Comparison of ENCODE assay signal across 9 cellular contexts in the genomic region with DNA sequence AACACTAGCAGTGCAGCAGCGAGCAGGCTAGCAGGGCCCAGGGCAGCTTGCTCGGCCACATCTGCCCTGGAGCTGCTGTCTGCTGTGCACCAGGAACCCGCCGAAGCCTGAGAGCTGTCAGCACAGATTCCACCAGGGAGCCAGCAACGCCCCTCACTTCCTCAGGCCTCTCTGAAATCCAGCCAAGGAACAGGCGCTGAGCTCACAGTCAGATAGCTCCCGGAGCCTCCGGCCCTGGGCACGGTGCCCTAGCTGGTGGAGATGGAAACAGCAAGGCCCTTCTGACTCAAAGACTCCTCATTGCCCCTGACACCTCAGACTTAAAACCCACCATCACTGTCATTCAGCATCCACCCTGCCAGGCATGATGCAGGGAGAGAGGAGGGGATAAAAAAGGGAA.
A peak's percentile ranks its signal among the peaks of the same experiment; 100 is the strongest.
DNase-seq lines count a peak whose midpoint lies in the region; ATAC-seq and TF ChIP-seq lines count a peak whose summit lies in the region.
"Had no signal": no experiment of that assay in that cellular context is flagged by ENCODE, and none has a peak within 500 bp of the region (broad histone marks: within the 10 kb centered on the region; RNA-seq: fewer than 3 reads in every experiment).

No MANE protein-coding gene starts in this region.

- H3K9me3 ChIP-seq in esophagus muscularis mucosa (no peaks in the 10 kb centered on the region), mucosa of descending colon (no peaks in the 10 kb centered on the region)
- H3K9me3 ChIP-seq: A549 had no signal

- H3K36me3 ChIP-seq in esophagus muscularis mucosa (no peaks in the 10 kb centered on the region), mucosa of descending colon (ENCODE audit: low read depth) (no peaks in the 10 kb centered on the region)

- no peaks in the 10 kb centered on the region for H3K36me3 Mint-ChIP-seq in natural killer cell treated with Interleukin-12 subunit alpha and Interleukin-12 subunit beta and Interleukin-15 and Interleukin-18, amount 100 ng/mL, for 72 hours

- no peak overlapping the region for H3K27ac Mint-ChIP-seq in natural killer cell treated with Interleukin-12 subunit alpha and Interleukin-12 subunit beta and Interleukin-15 and Interleukin-18, amount 100 ng/mL, for 72 hours

- peak; percentile 45 to 58 for DNase-seq in NCI-H524 (lab: John Stamatoyannopoulos, UW)
- DNase-seq in NCI-H524 treated with DMSO at 0.1 percent for 48 hours (lab: John Stamatoyannopoulos, UW) = no peak
- no peak for DNase-seq in esophagus muscularis mucosa (ENCODE audit: extremely low spot score)
- peak; percentile 28 to 75 (median 55) for DNase-seq in mucosa of descending colon
- DNase-seq in UCSD-AML1 (lab: John Stamatoyannopoulos, UW; ENCODE audit: unreplicated experiment) = no peak
- DNase-seq in natural killer cell treated with Interleukin-12 subunit alpha and Interleukin-12 subunit beta and Interleukin-15 and Interleukin-18, amount 100 ng/mL, for 72 hours (ENCODE audit: low spot score) = no peak

- H3K9me3 Mint-ChIP-seq in natural killer cell treated with Interleukin-12 subunit alpha and Interleukin-12 subunit beta and Interleukin-15 and Interleukin-18, amount 100 ng/mL, for 72 hours = no peaks in the 10 kb centered on the region

- intact Hi-C loops in esophagus muscularis mucosa (cut with DNase I) = no loop called here
- intact Hi-C loops in mucosa of descending colon (cut with DNase I, micrococcal nuclease) = no loop called here

- H3K27me3 Mint-ChIP-seq in natural killer cell treated with Interleukin-12 subunit alpha and Interleukin-12 subunit beta and Interleukin-15 and Interleukin-18, amount 100 ng/mL, for 72 hours = no peaks in the 10 kb centered on the region

- no peaks in the 10 kb centered on the region for H3K27me3 ChIP-seq in esophagus muscularis mucosa

- no peak overlapping the region for H3K4me3 ChIP-seq in esophagus muscularis mucosa
- no peak overlapping the region for H3K4me3 ChIP-seq in mucosa of descending colon
- H3K4me3 ChIP-seq: A549 had no signal

- H3K4me1 Mint-ChIP-seq in natural killer cell treated with Interleukin-12 subunit alpha and Interleukin-12 subunit beta and Interleukin-15 and Interleukin-18, amount 100 ng/mL, for 72 hours (ENCODE audit: low read depth in 2 of 2) = no peaks in the 10 kb centered on the region

- TF ChIP-seq CTCF in esophagus muscularis mucosa (IDR thresholded peaks at IDR 0.05) (no peak), mucosa of descending colon (IDR thresholded peaks at IDR 0.05) (no peak)

- peaks cover 16 to 30% (median 28%) of the 10 kb centered on the region in 4 donors for H3K4me1 ChIP-seq in esophagus muscularis mucosa
- H3K4me1 ChIP-seq in mucosa of descending colon (ENCODE audit: low read depth) = no peaks in the 10 kb centered on the region
- H3K4me1 ChIP-seq: A549 had no signal

- H3K4me3 Mint-ChIP-seq in natural killer cell treated with Interleukin-12 subunit alpha and Interleukin-12 subunit beta and Interleukin-15 and Interleukin-18, amount 100 ng/mL, for 72 hours = no peak overlapping the region

- peak overlapping the region in 3 of 4 donors; percentile 13 to 68 (median 51) for H3K27ac ChIP-seq in esophagus muscularis mucosa (replicated peaks in 1 of 4)
- H3K27ac ChIP-seq: A549 had no signal

- ATAC-seq in mucosa of descending colon = peak; percentile 51
- no peak for ATAC-seq in HG03457 (IDR thresholded peaks at IDR 0.05; ENCODE audit: unreplicated experiment)
- no peak for ATAC-seq in HG03175 (IDR thresholded peaks at IDR 0.05; ENCODE audit: unreplicated experiment)
- no peak for ATAC-seq in natural killer cell treated with Interleukin-12 subunit alpha and Interleukin-12 subunit beta and Interleukin-15 and Interleukin-18, amount 100 ng/mL, for 72 hours

- no peak for TF ChIP-seq POLR2A in esophagus muscularis mucosa (IDR thresholded peaks at IDR 0.05; ENCODE audit: low read depth)

- 17% methylated on average over 3 of the region's 9 CpGs for WGBS in esophagus muscularis mucosa

- no peak for TF ChIP-seq EP300 in esophagus muscularis mucosa (IDR thresholded peaks at IDR 0.05)

Comparison
In these comparisons a context has a peak if more than half of its experiments do, and no peak if none do; other contexts are left out.
1. DNase-seq: peak in NCI-H524 (2 of 2) and mucosa of descending colon (3 of 3); none in NCI-H524 treated with DMSO at 0.1 percent for 48 hours (single experiment), esophagus muscularis mucosa (single experiment), UCSD-AML1 (single experiment) and natural killer cell treated with Interleukin-12 subunit alpha and Interleukin-12 subunit beta and Interleukin-15 and Interleukin-18, amount 100 ng/mL, for 72 hours (single experiment).